In genomic region chr14:69428289-69428998, GRCh38 we compare ENCODE assay signal across 18 cellular contexts. TPM values are rescaled to one million over a fixed set of nuclear protein-coding genes. Genes with fewer than 3 reads are reported as not detected.
DNase-seq lines count a peak whose midpoint lies in the region; ATAC-seq, FAIRE-seq and TF ChIP-seq lines count a peak whose summit lies in the region.
"Had no signal": no experiment of that assay in that cellular context is flagged by ENCODE, and none has a peak within 500 bp of the region (broad histone marks: within the 10 kb centered on the region; RNA-seq: fewer than 3 reads in every experiment).

No MANE protein-coding gene starts in this region.

- DNase-seq in NB4 (ENCODE audit: low read depth): peak; percentile 69
- no peak for DNase-seq in memory B cell (ENCODE audit: low spot score in 2 of 2)
- DNase-seq in WTC11 (ENCODE audit: low spot score): no peak
- no peak for DNase-seq in anterior cingulate cortex (lab: John Stamatoyannopoulos, UW)
- DNase-seq in RCC 7860 (ENCODE audit: low spot score): no peak
- DNase-seq in stimulated activated CD4-positive, alpha-beta T cell treated with anti-CD3 and anti-CD28 coated beads, Interleukin-15, amount 100 ng/mL, for 24 hours: no peak
- DNase-seq: activated CD4-positive, alpha-beta memory T cell treated with anti-CD3 and anti-CD28 coated beads for 36 hours; effector CD4-positive, alpha-beta T cell; EL; Kasumi-1; NCI-H2171 treated with DMSO at 0.1 percent for 48 hours; retina; T-helper 1 cell had no signal

- H3K27me3 Mint-ChIP-seq in memory B cell: no peaks in the 10 kb centered on the region
- H3K27me3 Mint-ChIP-seq in WTC11 (ENCODE audit: low read depth): no peaks in the 10 kb centered on the region
- H3K27me3 Mint-ChIP-seq: activated CD4-positive, alpha-beta memory T cell treated with anti-CD3 and anti-CD28 coated beads for 36 hours; brain had no signal

- ATAC-seq in GM18498 (IDR thresholded peaks at IDR 0.05; ENCODE audit: unreplicated experiment) (peak; percentile 69), GM21737 (IDR thresholded peaks at IDR 0.05; ENCODE audit: unreplicated experiment) (peak; percentile 62), memory B cell (ENCODE audit: low read depth) (peak; percentile 94), WTC11 (no peak)
- ATAC-seq: foreskin keratinocyte had no signal

- H3K4me3 Mint-ChIP-seq in memory B cell: no peak overlapping the region
- no peak overlapping the region for H3K4me3 Mint-ChIP-seq in WTC11
- H3K4me3 Mint-ChIP-seq: activated CD4-positive, alpha-beta memory T cell treated with anti-CD3 and anti-CD28 coated beads for 36 hours; brain had no signal

- CTCF ChIA-PET in WTC11 (lab: Charles Lee): no interaction called here

- H3K9me3 Mint-ChIP-seq in memory B cell (peaks cover 5% of the 10 kb centered on the region), WTC11 (no peaks in the 10 kb centered on the region)
- H3K9me3 Mint-ChIP-seq: activated CD4-positive, alpha-beta memory T cell treated with anti-CD3 and anti-CD28 coated beads for 36 hours had no signal

- POLR2A ChIA-PET in WTC11 (lab: Charles Lee): no interaction called here

- no peak overlapping the region for H3K4me3 ChIP-seq in NB4 (ENCODE audit: low read depth, low read length)

- FAIRE-seq in RCC 7860 (lab: Jason Lieb, UNC): no peak

- H3K4me1 Mint-ChIP-seq in memory B cell: peaks cover 17% of the 10 kb centered on the region
- no peaks in the 10 kb centered on the region for H3K4me1 Mint-ChIP-seq in WTC11
- H3K4me1 Mint-ChIP-seq: brain had no signal

- peaks cover 41% of the 10 kb centered on the region for H3K36me3 Mint-ChIP-seq in memory B cell
- peaks cover 20% of the 10 kb centered on the region for H3K36me3 Mint-ChIP-seq in WTC11

- TF ChIP-seq POLR2A in NB4 (IDR thresholded peaks at IDR 0.05; ENCODE audit: extremely low read depth, insufficient read length): no peak

- TF ChIP-seq CTCF in NB4 (IDR thresholded peaks at IDR 0.05; ENCODE audit: low read depth, low read length) (no peak), WTC11 (IDR thresholded peaks at IDR 0.05) (no peak)

- H3K27ac Mint-ChIP-seq in memory B cell: peak overlapping the region; percentile 77
- H3K27ac Mint-ChIP-seq in WTC11: no peak overlapping the region
- H3K27ac Mint-ChIP-seq: activated CD4-positive, alpha-beta memory T cell treated with anti-CD3 and anti-CD28 coated beads for 36 hours had no signal

TF ChIP-seq in WTC11, 78 proteins besides CTCF, POLR2A, EP300 and RAD21:
- no peak for TF ChIP-seq E2F4 (CRISPR knock-in tag; IDR thresholded peaks at IDR 0.05; ENCODE audit: borderline replicate concordance, low read depth)
- TF ChIP-seq FOXK1 (CRISPR knock-in tag; IDR thresholded peaks at IDR 0.05): no peak
- no peak for TF ChIP-seq NFE2L1 (CRISPR knock-in tag; IDR thresholded peaks at IDR 0.05)
- no peak for TF ChIP-seq ZSCAN18 (CRISPR knock-in tag; IDR thresholded peaks at IDR 0.05)
- TF ChIP-seq GTF2I (CRISPR knock-in tag; conservative IDR thresholded peaks at IDR 0.05): no peak
- no peak for TF ChIP-seq NR3C1 (CRISPR knock-in tag; conservative IDR thresholded peaks at IDR 0.05; ENCODE audit: low read depth)
- no peak for TF ChIP-seq RELA (CRISPR knock-in tag; IDR thresholded peaks at IDR 0.05; ENCODE audit: borderline replicate concordance)
- no peak for TF ChIP-seq NR2C2 (CRISPR knock-in tag; IDR thresholded peaks at IDR 0.05)
- TF ChIP-seq NR1H2 (CRISPR knock-in tag; IDR thresholded peaks at IDR 0.05): no peak
- TF ChIP-seq ZNF532 (CRISPR knock-in tag; IDR thresholded peaks at IDR 0.05; ENCODE audit: borderline replicate concordance): no peak

RNA-seq across cellular contexts. Expression of gene SLC39A9, which starts 30.0 kb away (rescaled TPM):
- total RNA-seq in WTC11 (2021): 39.2 to 44.1 TPM (median 42.6 TPM) in 3 replicates

RNA-seq across cellular contexts. Expression of gene ERH, which starts 30.3 kb away (rescaled TPM):
- total RNA-seq in WTC11 (2021): 320 to 363 TPM (median 356 TPM) in 3 replicates

RNA-seq across cellular contexts. Expression of gene PLEKHD1, which starts 56.1 kb away (rescaled TPM):
- total RNA-seq in WTC11 (2021): 0.85 to 1.0 TPM (median 0.87 TPM) in 3 replicates
- total RNA-seq: foreskin keratinocyte, H4 had no signal
